1 cellular context compared by ENCODE assay signal in the genomic region with DNA sequence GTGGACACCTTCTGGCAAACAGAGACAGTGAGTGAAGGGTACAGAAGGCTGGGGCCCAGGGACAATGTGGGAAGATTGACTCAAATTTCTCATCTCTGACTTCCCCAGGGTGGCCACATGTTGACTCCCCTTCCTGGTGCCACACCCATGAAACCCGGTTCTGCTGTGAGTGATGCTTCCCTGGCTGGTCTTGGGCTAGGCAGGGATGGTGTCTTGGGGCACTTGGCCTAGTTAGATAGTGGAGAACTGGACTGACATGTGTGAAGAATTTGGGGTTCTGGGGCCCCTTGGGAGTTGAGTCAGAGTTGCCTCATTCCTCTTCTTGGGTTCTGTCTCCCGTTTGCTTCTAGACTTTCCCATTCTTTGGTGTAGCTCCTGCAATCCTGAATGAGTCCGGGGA.
TF ChIP-seq lines count a peak whose summit lies in the region.

No MANE protein-coding gene starts in this region.

TF ChIP-seq in GM23338, 12 proteins besides CTCF, POLR2A, EP300 and RAD21 (continued from another document):
- TF ChIP-seq, protein P1, sequence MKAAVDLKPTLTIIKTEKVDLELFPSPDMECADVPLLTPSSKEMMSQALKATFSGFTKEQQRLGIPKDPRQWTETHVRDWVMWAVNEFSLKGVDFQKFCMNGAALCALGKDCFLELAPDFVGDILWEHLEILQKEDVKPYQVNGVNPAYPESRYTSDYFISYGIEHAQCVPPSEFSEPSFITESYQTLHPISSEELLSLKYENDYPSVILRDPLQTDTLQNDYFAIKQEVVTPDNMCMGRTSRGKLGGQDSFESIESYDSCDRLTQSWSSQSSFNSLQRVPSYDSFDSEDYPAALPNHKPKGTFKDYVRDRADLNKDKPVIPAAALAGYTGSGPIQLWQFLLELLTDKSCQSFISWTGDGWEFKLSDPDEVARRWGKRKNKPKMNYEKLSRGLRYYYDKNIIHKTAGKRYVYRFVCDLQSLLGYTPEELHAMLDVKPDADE (IDR thresholded peaks at IDR 0.05), result no peak
- TF ChIP-seq ZNF331 (CRISPR knock-in tag; IDR thresholded peaks at IDR 0.05; ENCODE audit: low read depth) (no peak), CREB1 (CRISPR knock-in tag; IDR thresholded peaks at IDR 0.05; ENCODE audit: low read depth) (no peak), EZH2 (IDR thresholded peaks at IDR 0.05; ENCODE audit: low read depth, unreplicated experiment) (no peak), EZH2phosphoT487 (IDR thresholded peaks at IDR 0.05; ENCODE audit: unreplicated experiment) (no peak), REST (IDR thresholded peaks at IDR 0.05; ENCODE audit: unreplicated experiment) (no peak)
- TF ChIP-seq, protein P2, sequence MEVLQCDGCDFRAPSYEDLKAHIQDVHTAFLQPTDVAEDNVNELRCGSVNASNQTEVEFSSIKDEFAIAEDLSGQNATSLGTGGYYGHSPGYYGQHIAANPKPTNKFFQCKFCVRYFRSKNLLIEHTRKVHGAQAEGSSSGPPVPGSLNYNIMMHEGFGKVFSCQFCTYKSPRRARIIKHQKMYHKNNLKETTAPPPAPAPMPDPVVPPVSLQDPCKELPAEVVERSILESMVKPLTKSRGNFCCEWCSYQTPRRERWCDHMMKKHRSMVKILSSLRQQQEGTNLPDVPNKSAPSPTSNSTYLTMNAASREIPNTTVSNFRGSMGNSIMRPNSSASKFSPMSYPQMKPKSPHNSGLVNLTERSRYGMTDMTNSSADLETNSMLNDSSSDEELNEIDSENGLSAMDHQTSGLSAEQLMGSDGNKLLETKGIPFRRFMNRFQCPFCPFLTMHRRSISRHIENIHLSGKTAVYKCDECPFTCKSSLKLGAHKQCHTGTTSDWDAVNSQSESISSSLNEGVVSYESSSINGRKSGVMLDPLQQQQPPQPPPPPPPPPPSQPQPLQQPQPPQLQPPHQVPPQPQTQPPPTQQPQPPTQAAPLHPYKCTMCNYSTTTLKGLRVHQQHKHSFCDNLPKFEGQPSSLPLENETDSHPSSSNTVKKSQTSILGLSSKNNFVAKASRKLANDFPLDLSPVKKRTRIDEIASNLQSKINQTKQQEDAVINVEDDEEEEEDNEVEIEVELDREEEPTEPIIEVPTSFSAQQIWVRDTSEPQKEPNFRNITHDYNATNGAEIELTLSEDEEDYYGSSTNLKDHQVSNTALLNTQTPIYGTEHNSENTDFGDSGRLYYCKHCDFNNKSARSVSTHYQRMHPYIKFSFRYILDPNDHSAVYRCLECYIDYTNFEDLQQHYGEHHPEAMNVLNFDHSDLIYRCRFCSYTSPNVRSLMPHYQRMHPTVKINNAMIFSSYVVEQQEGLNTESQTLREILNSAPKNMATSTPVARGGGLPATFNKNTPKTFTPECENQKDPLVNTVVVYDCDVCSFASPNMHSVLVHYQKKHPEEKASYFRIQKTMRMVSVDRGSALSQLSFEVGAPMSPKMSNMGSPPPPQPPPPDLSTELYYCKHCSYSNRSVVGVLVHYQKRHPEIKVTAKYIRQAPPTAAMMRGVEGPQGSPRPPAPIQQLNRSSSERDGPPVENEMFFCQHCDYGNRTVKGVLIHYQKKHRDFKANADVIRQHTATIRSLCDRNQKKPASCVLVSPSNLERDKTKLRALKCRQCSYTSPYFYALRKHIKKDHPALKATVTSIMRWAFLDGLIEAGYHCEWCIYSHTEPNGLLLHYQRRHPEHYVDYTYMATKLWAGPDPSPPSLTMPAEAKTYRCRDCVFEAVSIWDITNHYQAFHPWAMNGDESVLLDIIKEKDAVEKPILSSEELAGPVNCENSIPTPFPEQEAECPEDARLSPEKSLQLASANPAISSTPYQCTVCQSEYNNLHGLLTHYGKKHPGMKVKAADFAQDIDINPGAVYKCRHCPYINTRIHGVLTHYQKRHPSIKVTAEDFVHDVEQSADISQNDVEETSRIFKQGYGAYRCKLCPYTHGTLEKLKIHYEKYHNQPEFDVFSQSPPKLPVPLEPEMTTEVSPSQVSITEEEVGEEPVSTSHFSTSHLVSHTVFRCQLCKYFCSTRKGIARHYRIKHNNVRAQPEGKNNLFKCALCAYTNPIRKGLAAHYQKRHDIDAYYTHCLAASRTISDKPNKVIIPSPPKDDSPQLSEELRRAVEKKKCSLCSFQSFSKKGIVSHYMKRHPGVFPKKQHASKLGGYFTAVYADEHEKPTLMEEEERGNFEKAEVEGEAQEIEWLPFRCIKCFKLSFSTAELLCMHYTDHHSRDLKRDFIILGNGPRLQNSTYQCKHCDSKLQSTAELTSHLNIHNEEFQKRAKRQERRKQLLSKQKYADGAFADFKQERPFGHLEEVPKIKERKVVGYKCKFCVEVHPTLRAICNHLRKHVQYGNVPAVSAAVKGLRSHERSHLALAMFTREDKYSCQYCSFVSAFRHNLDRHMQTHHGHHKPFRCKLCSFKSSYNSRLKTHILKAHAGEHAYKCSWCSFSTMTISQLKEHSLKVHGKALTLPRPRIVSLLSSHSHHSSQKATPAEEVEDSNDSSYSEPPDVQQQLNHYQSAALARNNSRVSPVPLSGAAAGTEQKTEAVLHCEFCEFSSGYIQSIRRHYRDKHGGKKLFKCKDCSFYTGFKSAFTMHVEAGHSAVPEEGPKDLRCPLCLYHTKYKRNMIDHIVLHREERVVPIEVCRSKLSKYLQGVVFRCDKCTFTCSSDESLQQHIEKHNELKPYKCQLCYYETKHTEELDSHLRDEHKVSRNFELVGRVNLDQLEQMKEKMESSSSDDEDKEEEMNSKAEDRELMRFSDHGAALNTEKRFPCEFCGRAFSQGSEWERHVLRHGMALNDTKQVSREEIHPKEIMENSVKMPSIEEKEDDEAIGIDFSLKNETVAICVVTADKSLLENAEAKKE (CRISPR knock-in tag; IDR thresholded peaks at IDR 0.05), result no peak
